ENCODE assay signal across 29 cellular contexts in genomic region chr3:34569437-34569836, GRCh38.
"Had no signal": no experiment of that assay in that cellular context is flagged by ENCODE, and none has a peak within 500 bp of the region (broad histone marks: within the 10 kb centered on the region; RNA-seq: fewer than 3 reads in every experiment).

No MANE protein-coding gene starts in this region.

- H3K36me3 Mint-ChIP-seq: mesothelial cell of epicardium; natural killer cell treated with Interleukin-12 subunit alpha and Interleukin-12 subunit beta and Interleukin-15 and Interleukin-18, amount 100 ng/mL, for 72 hours; stimulated activated naive B cell treated with anti-CD40 and anti-IgM and Interleukin-4, amounts not matched to agents 10 μg/mL and 1 μg/mL and 100 μg/mL, for 72 hours had no signal

- DNase-seq: dorsolateral prefrontal cortex; effector CD4-positive, alpha-beta T cell; foreskin keratinocyte; left colon; left ventricle myocardium superior; lower lobe of right lung; mucosa of descending colon; naive B cell; pancreas; retina; right lobe of liver; small intestine; stimulated activated CD4-positive, alpha-beta T cell treated with anti-CD3 and anti-CD28 coated beads, Interleukin-15, amount 100 ng/mL, for 24 hours; stimulated activated CD4-positive, alpha-beta T cell treated with anti-CD3 and anti-CD28 coated beads, Interleukin-2, amount 100 ng/mL, for 48 hours; stimulated activated naive B cell treated with anti-CD40 and anti-IgM and Interleukin-4, amounts not matched to agents 10 μg/mL and 1 μg/mL and 100 μg/mL, for 72 hours; transverse colon had no signal

- H3K4me2 ChIP-seq: hepatocyte had no signal

- H3K36me3 ChIP-seq: esophagus muscularis mucosa, gastroesophageal sphincter, heart left ventricle, lower lobe of right lung, neutrophil, pancreas, right lobe of liver, suprapubic skin, transverse colon, vagina had no signal

- H3K27ac ChIP-seq: dorsolateral prefrontal cortex, esophagus muscularis mucosa, foreskin keratinocyte, gastroesophageal sphincter, hepatocyte, lower lobe of right lung, neutrophil, pancreas, right lobe of liver, suprapubic skin, transverse colon, vagina had no signal

- H3K79me2 ChIP-seq: hepatocyte had no signal

- H3K4me3 Mint-ChIP-seq: mesothelial cell of epicardium; naive B cell; natural killer cell treated with Interleukin-12 subunit alpha and Interleukin-12 subunit beta and Interleukin-15 and Interleukin-18, amount 100 ng/mL, for 72 hours; neural crest cell; stimulated activated naive B cell treated with anti-CD40 and anti-IgM and Interleukin-4, amounts not matched to agents 10 μg/mL and 1 μg/mL and 100 μg/mL, for 72 hours; stimulated activated naive CD8-positive, alpha-beta T cell treated with anti-CD3 and anti-CD28 coated beads, Interleukin-15, Interleukin-2, amounts not matched to agents 100 ng/mL and 50 ng/mL, for 24 hours had no signal

- H3K4me3 ChIP-seq: dorsolateral prefrontal cortex, esophagus muscularis mucosa, gastroesophageal sphincter, heart left ventricle, hepatocyte, lower lobe of right lung, mucosa of descending colon, pancreas, right lobe of liver, suprapubic skin, transverse colon, vagina had no signal

- H2AFZ ChIP-seq: hepatocyte had no signal

- FAIRE-seq: colon, endothelial cell of umbilical vein, pancreas, small intestine had no signal

- ATAC-seq: foreskin keratinocyte; gastroesophageal sphincter; left colon; left ventricle myocardium superior; lower lobe of right lung; mucosa of descending colon; natural killer cell treated with Interleukin-12 subunit alpha and Interleukin-12 subunit beta and Interleukin-15 and Interleukin-18, amount 100 ng/mL, for 72 hours; pancreas; right lobe of liver; stimulated activated naive B cell treated with anti-CD40 and anti-IgM and Interleukin-4, amounts not matched to agents 10 μg/mL and 1 μg/mL and 100 μg/mL, for 72 hours had no signal

- H3K4me1 ChIP-seq: esophagus muscularis mucosa, foreskin keratinocyte, gastroesophageal sphincter, lower lobe of right lung, pancreas, right lobe of liver, suprapubic skin, transverse colon, vagina had no signal

- H3K4me1 Mint-ChIP-seq: neural crest cell; stimulated activated naive B cell treated with anti-CD40 and anti-IgM and Interleukin-4, amounts not matched to agents 10 μg/mL and 1 μg/mL and 100 μg/mL, for 72 hours had no signal

- H3K9me3 ChIP-seq: lower lobe of right lung, mucosa of descending colon, neutrophil, pancreas, right lobe of liver, suprapubic skin, transverse colon, vagina had no signal

- H3K27ac Mint-ChIP-seq: mesothelial cell of epicardium; natural killer cell treated with Interleukin-12 subunit alpha and Interleukin-12 subunit beta and Interleukin-15 and Interleukin-18, amount 100 ng/mL, for 72 hours; stimulated activated naive B cell treated with anti-CD40 and anti-IgM and Interleukin-4, amounts not matched to agents 10 μg/mL and 1 μg/mL and 100 μg/mL, for 72 hours; stimulated activated naive CD8-positive, alpha-beta T cell treated with anti-CD3 and anti-CD28 coated beads, Interleukin-15, Interleukin-2, amounts not matched to agents 100 ng/mL and 50 ng/mL, for 24 hours had no signal

- H3K27me3 Mint-ChIP-seq: naive B cell; natural killer cell treated with Interleukin-12 subunit alpha and Interleukin-12 subunit beta and Interleukin-15 and Interleukin-18, amount 100 ng/mL, for 72 hours; stimulated activated naive B cell treated with anti-CD40 and anti-IgM and Interleukin-4, amounts not matched to agents 10 μg/mL and 1 μg/mL and 100 μg/mL, for 72 hours; stimulated activated naive CD8-positive, alpha-beta T cell treated with anti-CD3 and anti-CD28 coated beads, Interleukin-15, Interleukin-2, amounts not matched to agents 100 ng/mL and 50 ng/mL, for 24 hours had no signal

- H3K27me3 ChIP-seq: dorsolateral prefrontal cortex, esophagus muscularis mucosa, foreskin keratinocyte, gastroesophageal sphincter, hepatocyte, neutrophil, pancreas, right lobe of liver, suprapubic skin, transverse colon, vagina had no signal
